10 cellular contexts compared by ENCODE assay signal in genomic region chr2:39780825-39781600, GRCh38. TPM values are rescaled to one million over a fixed set of nuclear protein-coding genes. Genes with fewer than 3 reads are reported as not detected.
A peak's percentile ranks its signal among the peaks of the same experiment; 100 is the strongest.
DNase-seq lines count a peak whose midpoint lies in the region; ATAC-seq and TF ChIP-seq lines count a peak whose summit lies in the region.
"Had no signal": no experiment of that assay in that cellular context is flagged by ENCODE, and none has a peak within 500 bp of the region (broad histone marks: within the 10 kb centered on the region; RNA-seq: fewer than 3 reads in every experiment).

No MANE protein-coding gene starts in this region.

- TF ChIP-seq POLR2A in Peyer's patch (IDR thresholded peaks at IDR 0.05) (no peak), sigmoid colon (IDR thresholded peaks at IDR 0.05) (no peak)

- no peak overlapping the region for H3K4me2 ChIP-seq in parathyroid adenoma (ENCODE audit: low read length)

- H3K4me1 ChIP-seq in parathyroid adenoma (no peaks in the 10 kb centered on the region), Peyer's patch (peaks cover 0 to 21% (median 4%) of the 10 kb centered on the region in 4 donors), sigmoid colon (peaks cover 0 to 28% (median 12%) of the 10 kb centered on the region in 4 donors)

- H3K4me3 Mint-ChIP-seq in central memory CD8-positive, alpha-beta T cell = peak overlapping the region; percentile 96

- H3K9me3 Mint-ChIP-seq in central memory CD8-positive, alpha-beta T cell = no peaks in the 10 kb centered on the region

- TF ChIP-seq EP300 in sigmoid colon (IDR thresholded peaks at IDR 0.05) = no peak

- H3K79me2 ChIP-seq in parathyroid adenoma = no peaks in the 10 kb centered on the region

- intact Hi-C loops in sigmoid colon (cut with DNase I) = no loop called here

- peak overlapping the region; percentile 63 for H2AFZ ChIP-seq in parathyroid adenoma

- no peaks in the 10 kb centered on the region for H3K9me3 ChIP-seq in parathyroid adenoma (ENCODE audit: control insufficient read depth, low read length)
- no peaks in the 10 kb centered on the region for H3K9me3 ChIP-seq in Peyer's patch
- H3K9me3 ChIP-seq in sigmoid colon = no peaks in the 10 kb centered on the region
- H3K9me3 ChIP-seq: esophagus muscularis mucosa had no signal

- H3K27me3 ChIP-seq in parathyroid adenoma (ENCODE audit: control insufficient read depth, insufficient read depth, low read length) (no peaks in the 10 kb centered on the region), Peyer's patch (no peaks in the 10 kb centered on the region), sigmoid colon (no peaks in the 10 kb centered on the region)
- H3K27me3 ChIP-seq: esophagus muscularis mucosa had no signal

- peaks cover 3% of the 10 kb centered on the region for H3K36me3 Mint-ChIP-seq in central memory CD8-positive, alpha-beta T cell (ENCODE audit: insufficient read depth)

- ATAC-seq in central memory CD8-positive, alpha-beta T cell (replicated peaks; ENCODE audit: extremely low read depth, poor library complexity, severe bottlenecking) = no peak
- ATAC-seq in HG02571 (IDR thresholded peaks at IDR 0.05; ENCODE audit: unreplicated experiment) = no peak

- no peak overlapping the region for H3K4me3 ChIP-seq in parathyroid adenoma (ENCODE audit: low read depth, low read length)
- H3K4me3 ChIP-seq in Peyer's patch = no peak overlapping the region
- H3K4me3 ChIP-seq in sigmoid colon = no peak overlapping the region
- H3K4me3 ChIP-seq: esophagus muscularis mucosa had no signal

- H3K36me3 ChIP-seq in parathyroid adenoma (ENCODE audit: control insufficient read depth, insufficient read depth, low read length) = no peaks in the 10 kb centered on the region
- H3K36me3 ChIP-seq in Peyer's patch = no peaks in the 10 kb centered on the region
- H3K36me3 ChIP-seq in sigmoid colon = no peaks in the 10 kb centered on the region
- H3K36me3 ChIP-seq: esophagus muscularis mucosa had no signal

- WGBS in sigmoid colon, 2 donors = 55 to 80% methylated on average over 14 of the region's 14 CpGs

- H3K27ac ChIP-seq in parathyroid adenoma (no peak overlapping the region), Peyer's patch (no peak overlapping the region), sigmoid colon (peak overlapping the region in 1 of 4 donors; percentile 92)
- H3K27ac ChIP-seq: esophagus muscularis mucosa had no signal

- H3K9ac ChIP-seq in parathyroid adenoma = no peak overlapping the region

- H3K4me1 Mint-ChIP-seq in central memory CD8-positive, alpha-beta T cell = peaks cover 31% of the 10 kb centered on the region

- DNase-seq in CMK (ENCODE audit: low read depth) = peak; percentile 88
- DNase-seq in M059J (ENCODE audit: low read depth) = peak; percentile 11
- no peak for DNase-seq in central memory CD8-positive, alpha-beta T cell (ENCODE audit: low spot score in 2 of 2)
- no peak for DNase-seq in Peyer's patch
- DNase-seq in sigmoid colon = no peak
- no peak for DNase-seq in stimulated activated CD4-positive, alpha-beta T cell treated with anti-CD3 and anti-CD28 coated beads, Interleukin-2, amount 100 ng/mL, for 48 hours
- DNase-seq: activated CD8-positive, alpha-beta memory T cell treated with anti-CD3 and anti-CD28 coated beads for 24 hours had no signal

- TF ChIP-seq CTCF in parathyroid adenoma (IDR thresholded peaks at IDR 0.05) (no peak), Peyer's patch (IDR thresholded peaks at IDR 0.05) (no peak), sigmoid colon (IDR thresholded peaks at IDR 0.05) (no peak)

- no peak overlapping the region for H3K27ac Mint-ChIP-seq in central memory CD8-positive, alpha-beta T cell (ENCODE audit: low read depth)

- H3K27me3 Mint-ChIP-seq in central memory CD8-positive, alpha-beta T cell = peaks cover 10% of the 10 kb centered on the region

RNA-seq across cellular contexts. Expression of gene THUMPD2, which starts 2.0 kb away (rescaled TPM):
- total RNA-seq in M059J (2014; rRNA removed; shearing (Covaris generic)) = 5.3 and 8.9 TPM in 2 replicates
- 10 to 100 TPM; 14.2 to 19.8 (median 16.0) TPM for total RNA-seq in Peyer's patch
- 10 to 100 TPM in 3 of 4 donors, 1 to 10 TPM in 1; 9.0 to 15.5 (median 13.3) TPM for total RNA-seq in sigmoid colon
- polyA plus RNA-seq in sigmoid colon = 1 to 10 TPM; 4.2 to 7.4 (median 4.6) TPM

Comparison
In these comparisons a context has a peak if more than half of its experiments do, and no peak if none do; other contexts are left out.
1. DNase-seq: peak in CMK (single experiment) and M059J (single experiment); none in central memory CD8-positive, alpha-beta T cell (0 of 2), Peyer's patch (0 of 3), sigmoid colon (single experiment) and stimulated activated CD4-positive, alpha-beta T cell treated with anti-CD3 and anti-CD28 coated beads, Interleukin-2, amount 100 ng/mL, for 48 hours (0 of 2).